Comparison of ENCODE assay signal across 9 cellular contexts in the genomic region with DNA sequence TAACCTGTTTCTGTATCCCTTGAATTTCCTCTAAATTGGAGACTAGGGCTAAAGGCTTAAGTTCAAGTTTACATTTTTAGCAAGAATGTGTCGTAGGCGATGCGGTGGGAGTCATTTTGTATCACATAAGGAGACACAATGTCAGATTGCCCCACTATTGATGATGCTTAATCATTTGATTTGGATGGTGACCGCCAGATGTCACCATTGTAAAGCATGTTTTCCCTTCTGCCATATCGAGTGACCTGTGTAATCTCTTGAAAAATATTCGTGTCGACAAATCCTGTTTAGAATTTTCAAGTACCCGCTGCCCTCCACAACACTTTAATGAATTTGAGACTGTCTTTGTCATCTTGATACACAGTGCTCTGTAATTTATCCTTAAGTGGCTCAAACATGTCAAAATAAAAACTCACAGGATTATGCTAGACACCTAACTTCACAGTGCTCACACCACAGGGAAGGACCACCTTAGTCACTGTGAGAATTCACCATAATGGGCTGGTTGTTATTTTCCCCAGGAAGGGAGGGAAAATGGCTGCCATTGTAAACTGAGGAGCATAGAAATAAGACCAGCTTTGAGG. TPM values are rescaled to one million over a fixed set of nuclear protein-coding genes. Genes with fewer than 3 reads are reported as not detected.
A peak's percentile ranks its signal among the peaks of the same experiment; 100 is the strongest.
DNase-seq lines count a peak whose midpoint lies in the region; ATAC-seq and TF ChIP-seq lines count a peak whose summit lies in the region.
"Had no signal": no experiment of that assay in that cellular context is flagged by ENCODE, and none has a peak within 500 bp of the region (broad histone marks: within the 10 kb centered on the region; RNA-seq: fewer than 3 reads in every experiment).

No MANE protein-coding gene starts in this region.

- H3K4me1 ChIP-seq in GM23248 (ENCODE audit: insufficient read depth) (no peaks in the 10 kb centered on the region), breast epithelium (no peaks in the 10 kb centered on the region), neural progenitor cell (peaks cover 5% of the 10 kb centered on the region)
- H3K4me1 ChIP-seq: upper lobe of left lung had no signal

- no peaks in the 10 kb centered on the region for H4K20me1 ChIP-seq in GM23248 (ENCODE audit: insufficient read depth)
- no peaks in the 10 kb centered on the region for H4K20me1 ChIP-seq in neural progenitor cell (ENCODE audit: low read depth)

- H3K4me2 ChIP-seq in GM23248 (ENCODE audit: unreplicated experiment), result no peak overlapping the region
- H3K4me2 ChIP-seq in neural progenitor cell, result peak overlapping the region; percentile 34

- H3K36me3 Mint-ChIP-seq in neural progenitor cell, result no peaks in the 10 kb centered on the region
- no peaks in the 10 kb centered on the region for H3K36me3 Mint-ChIP-seq in natural killer cell treated with Interleukin-12 subunit alpha and Interleukin-12 subunit beta and Interleukin-15 and Interleukin-18, amount 100 ng/mL, for 72 hours

- no peaks in the 10 kb centered on the region for H3K36me3 ChIP-seq in BJ (ENCODE audit: control insufficient read depth, insufficient read depth, low read length)
- H3K36me3 ChIP-seq in GM23248 (ENCODE audit: low read depth), result no peaks in the 10 kb centered on the region
- no peaks in the 10 kb centered on the region for H3K36me3 ChIP-seq in breast epithelium
- no peaks in the 10 kb centered on the region for H3K36me3 ChIP-seq in neural progenitor cell
- H3K36me3 ChIP-seq: upper lobe of left lung had no signal

- H3K4me3 ChIP-seq in BJ (ENCODE audit: low read depth, low read length) (no peak overlapping the region), GM23248 (no peak overlapping the region), breast epithelium (no peak overlapping the region), neural progenitor cell (no peak overlapping the region)
- H3K4me3 ChIP-seq: upper lobe of left lung had no signal

- WGBS in GM23248 (ENCODE audit: low coverage in 1 of 2, low lambda C conversion rate in 2 of 2, missing lambda C conversion rate in 2 of 2), 2 experiments, result 41 to 44% methylated on average over 8 of the region's 8 CpGs

- H3K4me3 Mint-ChIP-seq in neural progenitor cell, result no peak overlapping the region
- no peak overlapping the region for H3K4me3 Mint-ChIP-seq in natural killer cell treated with Interleukin-12 subunit alpha and Interleukin-12 subunit beta and Interleukin-15 and Interleukin-18, amount 100 ng/mL, for 72 hours

- H3F3A ChIP-seq in GM23248 (ENCODE audit: insufficient read depth) (no peaks in the 10 kb centered on the region), neural progenitor cell (ENCODE audit: low read depth) (no peaks in the 10 kb centered on the region)

- in situ Hi-C loops in GM23248 (cut with MboI), result no loop called here

- POLR2A ChIA-PET in BJ (lab: Charles Lee), result no interaction called here

- no peak for TF ChIP-seq POLR2A in breast epithelium (IDR thresholded peaks at IDR 0.05)

- no peaks in the 10 kb centered on the region for H3K9me2 ChIP-seq in GM23248 (ENCODE audit: insufficient read depth)

- TF ChIP-seq CTCF in BJ (IDR thresholded peaks at IDR 0.05; ENCODE audit: insufficient read depth, low read depth, low read length), result peak; percentile 23; the same call in 1 of the 2 replicates
- TF ChIP-seq CTCF in breast epithelium (IDR thresholded peaks at IDR 0.05), result peak in 2 of 3 donors; percentile 26 to 30
- TF ChIP-seq CTCF in neural progenitor cell (IDR thresholded peaks at IDR 0.05), result peak; percentile 68

- CTCF ChIA-PET in BJ (lab: Yijun Ruan, JAX), result interaction anchor here (0.9 to 1.0 kb wide), 2 partner anchors 21 to 187 kb away, joined by 3 read pairs; no protein-coding TSS in a partner anchor

- no peak for ATAC-seq in HG03159 (IDR thresholded peaks at IDR 0.05; ENCODE audit: unreplicated experiment)
- ATAC-seq in natural killer cell treated with Interleukin-12 subunit alpha and Interleukin-12 subunit beta and Interleukin-15 and Interleukin-18, amount 100 ng/mL, for 72 hours, result no peak
- no peak for ATAC-seq in GM21723 (IDR thresholded peaks at IDR 0.05; ENCODE audit: unreplicated experiment)

- H3K9ac ChIP-seq in GM23248 (no peak overlapping the region), neural progenitor cell (no peak overlapping the region)

- H3K79me2 ChIP-seq in GM23248 (ENCODE audit: insufficient read depth) (no peaks in the 10 kb centered on the region), neural progenitor cell (ENCODE audit: low read depth) (no peaks in the 10 kb centered on the region)

- peaks cover 5% of the 10 kb centered on the region for H3K27me3 Mint-ChIP-seq in neural progenitor cell (ENCODE audit: insufficient read depth, low read depth)
- peaks cover 32 to 33% of the 10 kb centered on the region in 2 donors for H3K27me3 Mint-ChIP-seq in natural killer cell treated with Interleukin-12 subunit alpha and Interleukin-12 subunit beta and Interleukin-15 and Interleukin-18, amount 100 ng/mL, for 72 hours

- H3K4me1 Mint-ChIP-seq in neural progenitor cell, result peaks cover 6% of the 10 kb centered on the region
- H3K4me1 Mint-ChIP-seq in natural killer cell treated with Interleukin-12 subunit alpha and Interleukin-12 subunit beta and Interleukin-15 and Interleukin-18, amount 100 ng/mL, for 72 hours (ENCODE audit: low read depth in 2 of 2), result peaks cover 0 to 5% of the 10 kb centered on the region in 2 donors

- H3K27me3 ChIP-seq in BJ (ENCODE audit: control insufficient read depth, insufficient read depth, low read length) (peaks cover 3% of the 10 kb centered on the region), GM23248 (replicated peaks; ENCODE audit: insufficient read depth) (peaks cover 2% of the 10 kb centered on the region), breast epithelium (no peaks in the 10 kb centered on the region), neural progenitor cell (peaks cover 17% of the 10 kb centered on the region)
- H3K27me3 ChIP-seq: upper lobe of left lung had no signal

- intact Hi-C loops in breast epithelium (cut with DNase I; ENCODE audit: low total_unique reads), result no loop called here

- no peak overlapping the region for H3K27ac Mint-ChIP-seq in neural progenitor cell
- no peak overlapping the region for H3K27ac Mint-ChIP-seq in natural killer cell treated with Interleukin-12 subunit alpha and Interleukin-12 subunit beta and Interleukin-15 and Interleukin-18, amount 100 ng/mL, for 72 hours

- no peak for DNase-seq in BJ (ENCODE audit: low read depth)
- DNase-seq in GM23248, result peak; percentile 50
- peak; percentile 1 to 55 for DNase-seq in NCI-H526 (lab: John Stamatoyannopoulos, UW)
- DNase-seq in breast epithelium (ENCODE audit: low spot score in 2 of 2), result no peak
- peak; percentile 59 for DNase-seq in neural progenitor cell (ENCODE audit: low spot score)
- no peak for DNase-seq in natural killer cell treated with Interleukin-12 subunit alpha and Interleukin-12 subunit beta and Interleukin-15 and Interleukin-18, amount 100 ng/mL, for 72 hours (ENCODE audit: low spot score)
- DNase-seq: upper lobe of left lung had no signal

- H2AFZ ChIP-seq in GM23248, result peak overlapping the region; percentile 16; the same call in 1 of the 2 replicates
- H2AFZ ChIP-seq in neural progenitor cell (replicated peaks), result peak overlapping the region; percentile 93

- H3K27ac ChIP-seq in GM23248, result no peak overlapping the region
- H3K27ac ChIP-seq in breast epithelium, result no peak overlapping the region
- H3K27ac ChIP-seq in neural progenitor cell, result no peak overlapping the region
- H3K27ac ChIP-seq: upper lobe of left lung had no signal

- H3K9me3 ChIP-seq in GM23248 (ENCODE audit: low read depth) (no peaks in the 10 kb centered on the region), breast epithelium (no peaks in the 10 kb centered on the region), neural progenitor cell (ENCODE audit: low read depth) (no peaks in the 10 kb centered on the region)
- H3K9me3 ChIP-seq: upper lobe of left lung had no signal

- H3K9me3 Mint-ChIP-seq in neural progenitor cell, result peaks cover 6% of the 10 kb centered on the region
- no peaks in the 10 kb centered on the region for H3K9me3 Mint-ChIP-seq in natural killer cell treated with Interleukin-12 subunit alpha and Interleukin-12 subunit beta and Interleukin-15 and Interleukin-18, amount 100 ng/mL, for 72 hours

RNA-seq across cellular contexts. Expression of a gene that starts 34.5 kb away (rescaled TPM):
- polyA plus RNA-seq in BJ (2011; rRNA removed) (not detected in 2 replicates), GM23248 (2016; fragmentation: Nextera tagmentation; extraction: Ambion mirVana) (0.10 TPM in 1 of 2 replicates, not detected in the other)
- polyA minus RNA-seq in BJ (2011; rRNA and poly(A)+ RNA removed), result not detected in 2 replicates
- not detected in 2 replicates for total RNA-seq in GM23248 (2014; rRNA removed; shearing (Covaris generic))
- total RNA-seq in breast epithelium (under 1 TPM in 2 of 3 donors, not detected in 1; 0.16 to 0.66 TPM), neural progenitor cell (ENCODE audit: low replicate concordance) (not detected in 2 replicates)
- total RNA-seq in natural killer cell treated with Interleukin-12 subunit alpha and Interleukin-12 subunit beta and Interleukin-15 and Interleukin-18, amount 100 ng/mL, for 72 hours, result not detected

Comparison
In these comparisons a context has a peak if more than half of its experiments do, and no peak if none do; other contexts are left out.
1. DNase-seq: peak in GM23248 (single experiment), NCI-H526 (2 of 2) and neural progenitor cell (single experiment); none in BJ (single experiment), breast epithelium (0 of 2) and natural killer cell treated with Interleukin-12 subunit alpha and Interleukin-12 subunit beta and Interleukin-15 and Interleukin-18, amount 100 ng/mL, for 72 hours (single experiment).
2. Peak in every context shown above with its lines, with median percentiles within 50 percentile points of each other: CTCF ChIP-seq.